Comparison of ENCODE assay signal across 10 cellular contexts in the genomic region with DNA sequence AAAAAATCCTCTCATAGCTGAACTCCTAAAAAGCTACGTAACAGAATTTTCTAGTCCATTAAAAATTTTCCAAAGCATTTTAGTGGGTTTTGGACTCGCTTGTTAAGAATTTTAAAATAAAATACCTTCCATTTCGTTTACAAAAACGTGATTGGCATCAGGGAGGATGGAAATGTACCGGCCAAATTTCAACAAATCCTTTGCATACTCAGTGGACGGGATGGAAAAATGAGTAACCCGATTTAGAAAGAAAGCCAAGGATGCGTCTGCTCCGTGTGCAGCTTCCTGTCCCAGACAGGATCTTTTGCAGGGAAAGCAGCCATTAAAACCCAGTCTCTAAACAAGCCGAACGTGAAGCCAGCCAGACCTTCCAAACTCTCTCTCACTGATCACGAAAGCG. TPM values are rescaled to one million over a fixed set of nuclear protein-coding genes. Genes with fewer than 3 reads are reported as not detected.
DNase-seq lines count a peak whose midpoint lies in the region; ATAC-seq and TF ChIP-seq lines count a peak whose summit lies in the region.
"Had no signal": no experiment of that assay in that cellular context is flagged by ENCODE, and none has a peak within 500 bp of the region (broad histone marks: within the 10 kb centered on the region; RNA-seq: fewer than 3 reads in every experiment).

No MANE protein-coding gene starts in this region.

- H3K4me3 ChIP-seq in BLaER1 treated with 17β-estradiol and CSF1 and Interleukin-3, amounts not matched to agents 10 nM and 100 nM, result no peak overlapping the region
- no peak overlapping the region for H3K4me3 ChIP-seq in right atrium auricular region
- H3K4me3 ChIP-seq in skeletal muscle cell (ENCODE audit: low read depth, low read length), result peak overlapping the region; percentile 3

- no peaks in the 10 kb centered on the region for H3K9me3 ChIP-seq in BLaER1 treated with 17β-estradiol and CSF1 and Interleukin-3, amounts not matched to agents 10 nM and 100 nM (replicated peaks in 1 of 11)
- no peaks in the 10 kb centered on the region for H3K9me3 ChIP-seq in right atrium auricular region

- H3K27me3 ChIP-seq in BLaER1 treated with 17β-estradiol and CSF1 and Interleukin-3, amounts not matched to agents 10 nM and 100 nM, result no peaks in the 10 kb centered on the region
- no peaks in the 10 kb centered on the region for H3K27me3 ChIP-seq in right atrium auricular region

- no peak for DNase-seq in right atrium auricular region (ENCODE audit: low spot score)
- DNase-seq in skeletal muscle cell (ENCODE audit: low read depth), result no peak
- no peak for DNase-seq in SHP77 (lab: John Stamatoyannopoulos, UW)
- DNase-seq in DMS79 (lab: John Stamatoyannopoulos, UW), result no peak
- DNase-seq: activated CD8-positive, alpha-beta memory T cell treated with anti-CD3 and anti-CD28 coated beads, Interleukin-2, amount 50 U/mL, for 48 hours; Calu3 had no signal

- H3K4me2 ChIP-seq in BLaER1 treated with 17β-estradiol and CSF1 and Interleukin-3, amounts not matched to agents 10 nM and 100 nM, result peak overlapping the region; percentile 35 to 67 (median 48); a peak in 17 of 22 replicates

- H3K27ac ChIP-seq in BLaER1 treated with 17β-estradiol and CSF1 and Interleukin-3, amounts not matched to agents 10 nM and 100 nM, result no peak overlapping the region
- peak overlapping the region; percentile 80 for H3K27ac ChIP-seq in angular gyrus (ENCODE audit: low read depth, low read length)
- H3K27ac ChIP-seq in right atrium auricular region, result peak overlapping the region; percentile 71 to 86

- ATAC-seq in GM19397 (IDR thresholded peaks at IDR 0.05; ENCODE audit: unreplicated experiment) (no peak), HG03196 (IDR thresholded peaks at IDR 0.05; ENCODE audit: unreplicated experiment) (no peak)

- 0 out of 22 replicates have a peak overlapping the region, but pooled peaks of 1 of the 11 experiments have one; percentile 29 for H3K9ac ChIP-seq in BLaER1 treated with 17β-estradiol and CSF1 and Interleukin-3, amounts not matched to agents 10 nM and 100 nM

- peaks cover 0 to 4% (median 0%) of the 10 kb centered on the region in 11 experiments; a peak in 2 of 22 replicates for H3K36me3 ChIP-seq in BLaER1 treated with 17β-estradiol and CSF1 and Interleukin-3, amounts not matched to agents 10 nM and 100 nM
- no peaks in the 10 kb centered on the region for H3K36me3 ChIP-seq in right atrium auricular region

- no peak for TF ChIP-seq CTCF in right atrium auricular region (IDR thresholded peaks at IDR 0.05)

- peaks cover 44 to 65% (median 54%) of the 10 kb centered on the region in 10 experiments for H3K4me1 ChIP-seq in BLaER1 treated with 17β-estradiol and CSF1 and Interleukin-3, amounts not matched to agents 10 nM and 100 nM
- peaks cover 0 to 81% of the 10 kb centered on the region in 2 donors for H3K4me1 ChIP-seq in right atrium auricular region

- peaks cover 28 to 86% (median 56%) of the 10 kb centered on the region in 11 experiments; a peak in 19 of 22 replicates for H4K20me1 ChIP-seq in BLaER1 treated with 17β-estradiol and CSF1 and Interleukin-3, amounts not matched to agents 10 nM and 100 nM

RNA-seq across cellular contexts. Expression of gene TMEM184B, which starts 15.6 kb away (rescaled TPM):
- total RNA-seq in right atrium auricular region, result 10 to 100 TPM; 51.2 to 76.1 TPM

RNA-seq across cellular contexts. Expression of gene MAFF, which starts 55.4 kb away (rescaled TPM):
- total RNA-seq in right atrium auricular region, result 10 to 100 TPM; 24.8 to 43.5 TPM

Comparison
In these comparisons a context has a peak if more than half of its experiments do, and no peak if none do; other contexts are left out.
1. H3K27ac ChIP-seq: peak in angular gyrus (single experiment) and right atrium auricular region (2 of 2); none in BLaER1 treated with 17β-estradiol and CSF1 and Interleukin-3, amounts not matched to agents 10 nM and 100 nM (0 of 11).